In genomic region chr19:4911314-4911713, GRCh38 we compare ENCODE assay signal across 9 cellular contexts. TPM values are rescaled to one million over a fixed set of nuclear protein-coding genes. Genes with fewer than 3 reads are reported as not detected.
DNase-seq lines count a peak whose midpoint lies in the region; ATAC-seq, FAIRE-seq and TF ChIP-seq lines count a peak whose summit lies in the region.
"Had no signal": no experiment of that assay in that cellular context is flagged by ENCODE, and none has a peak within 500 bp of the region (broad histone marks: within the 10 kb centered on the region; RNA-seq: fewer than 3 reads in every experiment).

No MANE protein-coding gene starts in this region.

- H3K9ac ChIP-seq in MM.1S (ENCODE audit: low read length) = peak overlapping the region; percentile 90; the same call in 1 of the 2 replicates
- H3K9ac ChIP-seq in colonic mucosa (ENCODE audit: low read depth in 2 of 2, low read length in 2 of 2) = no peak overlapping the region

- 0 out of 2 replicates have a peak, but pooled peaks cover 8% of the 10 kb centered on the region for H3K36me3 ChIP-seq in MM.1S (replicated peaks; ENCODE audit: insufficient read depth, low read length)
- no peaks in the 10 kb centered on the region for H3K36me3 ChIP-seq in colonic mucosa
- H3K36me3 ChIP-seq in osteoblast (ENCODE audit: insufficient read depth, low read length) = peaks cover 7% of the 10 kb centered on the region

- no peaks in the 10 kb centered on the region for H3K9me2 ChIP-seq in MM.1S (replicated peaks; ENCODE audit: insufficient read depth, low read length)

- H4K20me1 ChIP-seq in MM.1S (ENCODE audit: insufficient read depth, low read length) = peaks cover 19% of the 10 kb centered on the region
- no peaks in the 10 kb centered on the region for H4K20me1 ChIP-seq in osteoblast (ENCODE audit: insufficient read depth, low read length)

- FAIRE-seq in D721Med (lab: Jason Lieb, UNC) = no peak

- no peak overlapping the region for H3K27ac ChIP-seq in MM.1S (ENCODE audit: low read length)
- H3K27ac ChIP-seq in colonic mucosa = peak overlapping the region; percentile 15
- H3K27ac ChIP-seq in osteoblast (ENCODE audit: low read depth, low read length) = peak overlapping the region; percentile 92

- H3K79me2 ChIP-seq in MM.1S (ENCODE audit: low read length) (peaks cover 62% of the 10 kb centered on the region), osteoblast (ENCODE audit: insufficient read depth, low read length) (peaks cover 40% of the 10 kb centered on the region)

- TF ChIP-seq CTCF in D721Med (IDR thresholded peaks at IDR 0.05; ENCODE audit: insufficient read depth, missing control alignments) (no peak), MM.1S (IDR thresholded peaks at IDR 0.05; ENCODE audit: low read length) (no peak), colonic mucosa (IDR thresholded peaks at IDR 0.05) (no peak), osteoblast (IDR thresholded peaks at IDR 0.05; ENCODE audit: extremely low read depth, low read depth, low read length) (no peak)

- H3K27me3 ChIP-seq in MM.1S (replicated peaks; ENCODE audit: insufficient read depth, low read length) (no peaks in the 10 kb centered on the region), colonic mucosa (no peaks in the 10 kb centered on the region), osteoblast (ENCODE audit: insufficient read depth, low read length) (no peaks in the 10 kb centered on the region)

- peak overlapping the region; percentile 65; the same call in 1 of the 2 replicates for H3K4me3 ChIP-seq in MM.1S (ENCODE audit: low read length)
- H3K4me3 ChIP-seq in colonic mucosa = peak overlapping the region; percentile 3
- H3K4me3 ChIP-seq in osteoblast (ENCODE audit: insufficient read depth, low read length) = peak overlapping the region; percentile 81

- ATAC-seq in GM21390 (IDR thresholded peaks at IDR 0.05; ENCODE audit: unreplicated experiment) = no peak

- DNase-seq in D721Med (ENCODE audit: insufficient read length, low spot score) (peak; percentile 17), MM.1S (no peak), colonic mucosa (no peak), osteoblast (ENCODE audit: insufficient read length, low spot score, missing footprints) (peak; percentile 68), COLO668 (lab: John Stamatoyannopoulos, UW; ENCODE audit: unreplicated experiment) (no peak), kidney glomerular epithelial cell (lab: John Stamatoyannopoulos, UW) (no peak)
- DNase-seq in activated CD8-positive, alpha-beta memory T cell treated with anti-CD3 and anti-CD28 coated beads, Interleukin-2, amount 50 U/mL, for 4 hours = no peak

- H3K9me3 ChIP-seq in MM.1S (replicated peaks; ENCODE audit: insufficient read depth, low read length) (no peaks in the 10 kb centered on the region), colonic mucosa (no peaks in the 10 kb centered on the region), osteoblast (ENCODE audit: low read depth, low read length) (no peaks in the 10 kb centered on the region)

- no peak overlapping the region for H2AFZ ChIP-seq in MM.1S (ENCODE audit: low read length)
- H2AFZ ChIP-seq in osteoblast (ENCODE audit: low read length) = peak overlapping the region; percentile 92

- H3F3A ChIP-seq in MM.1S (ENCODE audit: insufficient read depth, low read length) = peaks cover 5% of the 10 kb centered on the region; the same call in 1 of the 2 replicates

- H3K4me1 ChIP-seq in MM.1S (ENCODE audit: low read length) (peaks cover 7% of the 10 kb centered on the region), colonic mucosa (peaks cover 12% of the 10 kb centered on the region), osteoblast (ENCODE audit: insufficient read depth, low read length) (peaks cover 49% of the 10 kb centered on the region)

- H3K4me2 ChIP-seq in MM.1S (ENCODE audit: low read depth, low read length) (peak overlapping the region; percentile 93), osteoblast (ENCODE audit: insufficient read depth, low read length) (peak overlapping the region; percentile 96)

- intact Hi-C loops in colonic mucosa (cut with DNase I) = loop anchor here (2.0 kb wide), 1 partner anchor 39 kb away; no protein-coding TSS in a partner anchor

RNA-seq across cellular contexts. Expression of gene UHRF1, which starts 2.0 kb away (rescaled TPM):
- 10 to 100 TPM in 1 of 2 donors, 1 to 10 TPM in 1; 6.3 to 48.5 TPM for total RNA-seq in colonic mucosa
- 7.4 and 7.6 TPM in 2 replicates for total RNA-seq in osteoblast

RNA-seq across cellular contexts. Expression of gene ARRDC5, which starts 8.6 kb away (rescaled TPM):
- total RNA-seq in colonic mucosa (under 1 TPM in 1 of 2 donors, not detected in 1; 0.15 TPM), osteoblast (0.29 and 0.36 TPM in 2 replicates)
- total RNA-seq: myocyte had no signal

RNA-seq across cellular contexts. Expression of gene PLIN3, which starts 43.8 kb away (rescaled TPM):
- total RNA-seq in colonic mucosa (100 to 1,000 TPM; 110 TPM), osteoblast (224 and 260 TPM in 2 replicates)

RNA-seq across cellular contexts. Expression of gene KDM4B, which starts 57.6 kb away (rescaled TPM):
- 10 to 100 TPM; 35.2 to 52.9 TPM for total RNA-seq in colonic mucosa
- total RNA-seq in osteoblast = 19.7 and 22.1 TPM in 2 replicates

Comparison
In these comparisons a context has a peak if more than half of its experiments do, and no peak if none do; other contexts are left out.
1. DNase-seq: peak in D721Med (single experiment) and osteoblast (single experiment); none in MM.1S (single experiment), colonic mucosa (single experiment), COLO668 (single experiment), kidney glomerular epithelial cell (single experiment) and activated CD8-positive, alpha-beta memory T cell treated with anti-CD3 and anti-CD28 coated beads, Interleukin-2, amount 50 U/mL, for 4 hours (single experiment).
2. H3K4me3 ChIP-seq: peak in every context shown above with its lines; median percentile 81 in osteoblast; 65 in MM.1S; 3 in colonic mucosa.